ENCODE assay signal across 1 cellular context in genomic region chr17:3986939-3987335, GRCh38.
TF ChIP-seq lines count a peak whose summit lies in the region.

No MANE protein-coding gene starts in this region.

TF ChIP-seq in GM23338, 12 proteins besides CTCF, POLR2A, EP300 and RAD21 (continued from another document):
- TF ChIP-seq ZNF462 (CRISPR knock-in tag; IDR thresholded peaks at IDR 0.05): no peak
- TF ChIP-seq POLR2AphosphoS5 (IDR thresholded peaks at IDR 0.05; ENCODE audit: low read depth): no peak
- TF ChIP-seq NANOG (IDR thresholded peaks at IDR 0.05; ENCODE audit: borderline replicate concordance): no peak
- TF ChIP-seq ETS1 (IDR thresholded peaks at IDR 0.05): no peak
- TF ChIP-seq EZH2 (IDR thresholded peaks at IDR 0.05; ENCODE audit: low read depth, unreplicated experiment): no peak
- no peak for TF ChIP-seq REST (IDR thresholded peaks at IDR 0.05; ENCODE audit: unreplicated experiment)
- TF ChIP-seq ZNF331 (CRISPR knock-in tag; IDR thresholded peaks at IDR 0.05; ENCODE audit: low read depth): no peak
- TF ChIP-seq JUNB (IDR thresholded peaks at IDR 0.05; ENCODE audit: unreplicated experiment): no peak
- no peak for TF ChIP-seq STAT1 (IDR thresholded peaks at IDR 0.05; ENCODE audit: unreplicated experiment)
